Comparison of ENCODE assay signal across 12 cellular contexts in the genomic region with DNA sequence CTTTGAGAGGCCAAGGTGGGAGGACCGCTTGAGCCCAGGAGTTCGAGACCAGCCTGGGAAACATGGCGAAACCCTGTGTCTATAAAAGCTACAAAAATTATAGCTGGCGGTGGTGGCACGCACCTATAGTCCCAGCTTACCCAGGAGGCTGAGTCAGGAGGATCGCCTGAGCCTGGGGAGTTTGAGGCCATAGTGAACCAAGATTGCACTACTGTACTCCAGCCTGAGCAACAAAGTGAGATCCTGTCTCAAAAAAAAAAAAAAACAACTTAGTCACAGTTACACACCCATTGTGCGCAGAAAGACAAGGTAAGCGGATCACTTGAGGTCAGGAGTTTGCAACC. TPM values are rescaled to one million over a fixed set of nuclear protein-coding genes. Genes with fewer than 3 reads are reported as not detected.
DNase-seq lines count a peak whose midpoint lies in the region; TF ChIP-seq lines count a peak whose summit lies in the region.
"Had no signal": no experiment of that assay in that cellular context is flagged by ENCODE, and none has a peak within 500 bp of the region (broad histone marks: within the 10 kb centered on the region; RNA-seq: fewer than 3 reads in every experiment).

No MANE protein-coding gene starts in this region.

- no peak for TF ChIP-seq CTCF in spleen (IDR thresholded peaks at IDR 0.05 in 8 of 11, conservative IDR thresholded peaks at IDR 0.05 in 3 of 11)

- H3K27me3 Mint-ChIP-seq in activated T-helper 2 cell treated with anti-CD3 and anti-CD28 coated beads, Interferon-gamma antibody, Interleukin-2, Interleukin-4, amounts not matched to agents 10 μg/mL and 5 μg/mL and 100 μg/mL, durations not matched to agents 14 hours and 24 hours and 36 hours (ENCODE audit: low read depth) = no peaks in the 10 kb centered on the region

- WGBS in spleen, 5 donors = 90 to 93% (median 92%) methylated on average over 8 of the region's 8 CpGs

- no peaks in the 10 kb centered on the region for H3K27me3 ChIP-seq in spleen (replicated peaks in 1 of 7)

- H3K4me3 Mint-ChIP-seq in activated T-helper 2 cell treated with anti-CD3 and anti-CD28 coated beads, Interferon-gamma antibody, Interleukin-2, Interleukin-4, amounts not matched to agents 10 μg/mL and 5 μg/mL and 100 μg/mL, durations not matched to agents 14 hours and 24 hours and 36 hours (ENCODE audit: low read depth) = peak overlapping the region; percentile 91
- H3K4me3 Mint-ChIP-seq: nephron progenitor cell had no signal

- H3K4me3 ChIP-seq in spleen = peak overlapping the region in 3 of 8 donors; percentile 56 to 76 (median 58)

- H3K36me3 ChIP-seq in KOPT-K1 (ENCODE audit: insufficient read depth, low read length) = peaks cover 14% of the 10 kb centered on the region; the same call in 1 of the 2 replicates
- H3K36me3 ChIP-seq in spleen = peaks cover 0 to 27% (median 3%) of the 10 kb centered on the region in 6 donors

- H3K36me3 Mint-ChIP-seq in activated T-helper 2 cell treated with anti-CD3 and anti-CD28 coated beads, Interferon-gamma antibody, Interleukin-2, Interleukin-4, amounts not matched to agents 10 μg/mL and 5 μg/mL and 100 μg/mL, durations not matched to agents 14 hours and 24 hours and 36 hours (ENCODE audit: low read depth) = peaks cover 8% of the 10 kb centered on the region

- H3K4me1 ChIP-seq in spleen = peaks cover 0 to 47% (median 19%) of the 10 kb centered on the region in 6 donors

- DNase-seq in activated T-helper 2 cell treated with anti-CD3 and anti-CD28 coated beads, Interferon-gamma antibody, Interleukin-2, Interleukin-4, amounts not matched to agents 10 μg/mL and 5 μg/mL and 100 μg/mL, durations not matched to agents 14 hours and 24 hours and 36 hours (ENCODE audit: low spot score) = no peak
- DNase-seq in spleen = no peak
- DNase-seq in NCI-H510A (lab: John Stamatoyannopoulos, UW) = no peak
- no peak for DNase-seq in medulla oblongata (ENCODE audit: extremely low spot score)
- no peak for DNase-seq in NCI-H2196 (lab: John Stamatoyannopoulos, UW; ENCODE audit: unreplicated experiment)
- DNase-seq: cerebellar nuclear complex, NCI-H1105 treated with DMSO at 0.1 percent for 48 hours, NCI-H69, SW 1271 had no signal

- H3K27ac ChIP-seq in KOPT-K1 (ENCODE audit: low read depth, low read length, poor library complexity, severe bottlenecking) = peak overlapping the region; percentile 93
- H3K27ac ChIP-seq in spleen = peak overlapping the region; percentile 83 to 96 (median 90)

- H3K4me1 Mint-ChIP-seq in activated T-helper 2 cell treated with anti-CD3 and anti-CD28 coated beads, Interferon-gamma antibody, Interleukin-2, Interleukin-4, amounts not matched to agents 10 μg/mL and 5 μg/mL and 100 μg/mL, durations not matched to agents 14 hours and 24 hours and 36 hours (ENCODE audit: low read depth) = peaks cover 19% of the 10 kb centered on the region

- H3K9me3 Mint-ChIP-seq in activated T-helper 2 cell treated with anti-CD3 and anti-CD28 coated beads, Interferon-gamma antibody, Interleukin-2, Interleukin-4, amounts not matched to agents 10 μg/mL and 5 μg/mL and 100 μg/mL, durations not matched to agents 14 hours and 24 hours and 36 hours = no peaks in the 10 kb centered on the region
- H3K9me3 Mint-ChIP-seq: nephron progenitor cell had no signal

- peak overlapping the region; percentile 91 for H3K27ac Mint-ChIP-seq in activated T-helper 2 cell treated with anti-CD3 and anti-CD28 coated beads, Interferon-gamma antibody, Interleukin-2, Interleukin-4, amounts not matched to agents 10 μg/mL and 5 μg/mL and 100 μg/mL, durations not matched to agents 14 hours and 24 hours and 36 hours
- H3K27ac Mint-ChIP-seq: nephron progenitor cell had no signal

- H3K9me3 ChIP-seq in KOPT-K1 (ENCODE audit: insufficient read depth, low read length, poor library complexity, severe bottlenecking) (no peaks in the 10 kb centered on the region), spleen (no peaks in the 10 kb centered on the region)

- TF ChIP-seq POLR2A in spleen (IDR thresholded peaks at IDR 0.05) = no peak

- intact Hi-C loops in activated T-helper 2 cell treated with anti-CD3 and anti-CD28 coated beads, Interferon-gamma antibody, Interleukin-2, Interleukin-4, amounts not matched to agents 10 μg/mL and 5 μg/mL and 100 μg/mL, durations not matched to agents 14 hours and 24 hours and 36 hours (cut with micrococcal nuclease) = no loop called here
- intact Hi-C loops in spleen (cut with DNase I; ENCODE audit: low total_unique reads) = no loop called here

RNA-seq across cellular contexts. Expression of a gene that starts 0.7 kb away (rescaled TPM):
- total RNA-seq in activated T-helper 2 cell treated with anti-CD3 and anti-CD28 coated beads, Interferon-gamma antibody, Interleukin-2, Interleukin-4, amounts not matched to agents 10 μg/mL and 5 μg/mL and 100 μg/mL, durations not matched to agents 14 hours and 24 hours and 36 hours = 64.3 and 70.0 TPM in 2 replicates
- 10 to 100 TPM; 39.3 to 70.9 (median 58.5) TPM for total RNA-seq in spleen
- polyA plus RNA-seq in spleen = 10 to 100 TPM; 36.8 to 67.1 (median 65.1) TPM
- total RNA-seq: Daoy had no signal

RNA-seq across cellular contexts. Expression of a gene that starts 18.2 kb away (rescaled TPM):
- total RNA-seq in activated T-helper 2 cell treated with anti-CD3 and anti-CD28 coated beads, Interferon-gamma antibody, Interleukin-2, Interleukin-4, amounts not matched to agents 10 μg/mL and 5 μg/mL and 100 μg/mL, durations not matched to agents 14 hours and 24 hours and 36 hours = 0.46 TPM in 1 of 2 replicates, not detected in the other
- 1 to 10 TPM in 5 of 7 donors, not detected in 2; 1.1 to 2.0 (median 1.3) TPM for total RNA-seq in spleen
- 1 to 10 TPM; 1.0 to 1.5 (median 1.1) TPM for polyA plus RNA-seq in spleen
- total RNA-seq: Daoy had no signal

RNA-seq across cellular contexts. Expression of a gene that starts 19.8 kb away (rescaled TPM):
- 7.9 and 11.3 TPM in 2 replicates for total RNA-seq in activated T-helper 2 cell treated with anti-CD3 and anti-CD28 coated beads, Interferon-gamma antibody, Interleukin-2, Interleukin-4, amounts not matched to agents 10 μg/mL and 5 μg/mL and 100 μg/mL, durations not matched to agents 14 hours and 24 hours and 36 hours
- 10 to 100 TPM; 11.4 to 23.8 (median 20.7) TPM for total RNA-seq in spleen
- polyA plus RNA-seq in spleen = 1 to 10 TPM; 1.7 to 7.2 (median 2.0) TPM

RNA-seq across cellular contexts. Expression of a gene that starts 22.7 kb away (rescaled TPM):
- total RNA-seq in activated T-helper 2 cell treated with anti-CD3 and anti-CD28 coated beads, Interferon-gamma antibody, Interleukin-2, Interleukin-4, amounts not matched to agents 10 μg/mL and 5 μg/mL and 100 μg/mL, durations not matched to agents 14 hours and 24 hours and 36 hours = 20.1 and 27.3 TPM in 2 replicates
- 10 to 100 TPM; 14.9 to 39.6 (median 19.6) TPM for total RNA-seq in spleen
- 10 to 100 TPM in 2 of 3 donors, 1 to 10 TPM in 1; 7.5 to 11.4 (median 10.5) TPM for polyA plus RNA-seq in spleen

RNA-seq across cellular contexts. Expression of a gene that starts 48.5 kb away (rescaled TPM):
- 6.9 and 7.4 TPM in 2 replicates for total RNA-seq in activated T-helper 2 cell treated with anti-CD3 and anti-CD28 coated beads, Interferon-gamma antibody, Interleukin-2, Interleukin-4, amounts not matched to agents 10 μg/mL and 5 μg/mL and 100 μg/mL, durations not matched to agents 14 hours and 24 hours and 36 hours
- 1 to 10 TPM in 6 of 7 donors, under 1 TPM in 1; 0.72 to 4.1 (median 3.3) TPM for total RNA-seq in spleen
- polyA plus RNA-seq in spleen = 1 to 10 TPM; 1.5 to 3.1 (median 2.7) TPM
